Comparison of ENCODE assay signal across 1 cellular context in the genomic region with DNA sequence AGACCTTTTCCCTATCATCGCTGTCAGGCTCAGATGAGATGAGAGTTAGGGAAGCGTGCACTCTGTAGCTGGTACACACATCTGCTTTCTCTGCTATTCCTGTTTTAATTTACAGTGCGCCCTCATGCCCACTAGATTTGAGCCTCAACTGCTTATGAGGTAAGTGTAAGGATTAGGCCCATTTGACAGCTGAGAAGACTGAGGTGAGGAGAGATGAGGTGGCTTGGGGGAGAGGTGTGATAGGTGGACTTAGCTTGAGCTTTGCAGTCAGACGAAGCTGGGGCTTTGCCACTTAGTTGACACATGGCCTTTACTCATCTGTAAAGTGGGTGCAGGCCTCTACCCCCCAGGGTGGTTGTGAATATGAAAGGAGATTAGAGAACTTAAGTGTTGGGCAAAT.
TF ChIP-seq lines count a peak whose summit lies in the region.

No MANE protein-coding gene starts in this region.

TF ChIP-seq in HepG2, 621 proteins besides CTCF, POLR2A, EP300 and RAD21:
- TF ChIP-seq, protein P1, sequence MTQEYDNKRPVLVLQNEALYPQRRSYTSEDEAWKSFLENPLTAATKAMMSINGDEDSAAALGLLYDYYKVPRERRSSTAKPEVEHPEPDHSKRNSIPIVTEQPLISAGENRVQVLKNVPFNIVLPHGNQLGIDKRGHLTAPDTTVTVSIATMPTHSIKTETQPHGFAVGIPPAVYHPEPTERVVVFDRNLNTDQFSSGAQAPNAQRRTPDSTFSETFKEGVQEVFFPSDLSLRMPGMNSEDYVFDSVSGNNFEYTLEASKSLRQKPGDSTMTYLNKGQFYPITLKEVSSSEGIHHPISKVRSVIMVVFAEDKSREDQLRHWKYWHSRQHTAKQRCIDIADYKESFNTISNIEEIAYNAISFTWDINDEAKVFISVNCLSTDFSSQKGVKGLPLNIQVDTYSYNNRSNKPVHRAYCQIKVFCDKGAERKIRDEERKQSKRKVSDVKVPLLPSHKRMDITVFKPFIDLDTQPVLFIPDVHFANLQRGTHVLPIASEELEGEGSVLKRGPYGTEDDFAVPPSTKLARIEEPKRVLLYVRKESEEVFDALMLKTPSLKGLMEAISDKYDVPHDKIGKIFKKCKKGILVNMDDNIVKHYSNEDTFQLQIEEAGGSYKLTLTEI (CRISPR knock-in tag; conservative IDR thresholded peaks at IDR 0.05): no peak
- no peak for TF ChIP-seq CREB3 (CRISPR knock-in tag; IDR thresholded peaks at IDR 0.05)
- peak; percentile 65 for TF ChIP-seq ZNF629 (CRISPR knock-in tag; conservative IDR thresholded peaks at IDR 0.05)
- no peak for TF ChIP-seq ATAD3A (CRISPR knock-in tag; IDR thresholded peaks at IDR 0.05)
- no peak for TF ChIP-seq NFE2L2 (IDR thresholded peaks at IDR 0.05; ENCODE audit: low read length)
- 0 out of 2 replicates have a peak, but pooled peaks have one; percentile 19 for TF ChIP-seq ZMYM3 (CRISPR knock-in tag; IDR thresholded peaks at IDR 0.05)
- no peak for TF ChIP-seq SRY (CRISPR knock-in tag; IDR thresholded peaks at IDR 0.05)
